Comparison of ENCODE assay signal across 8 cellular contexts in the genomic region with DNA sequence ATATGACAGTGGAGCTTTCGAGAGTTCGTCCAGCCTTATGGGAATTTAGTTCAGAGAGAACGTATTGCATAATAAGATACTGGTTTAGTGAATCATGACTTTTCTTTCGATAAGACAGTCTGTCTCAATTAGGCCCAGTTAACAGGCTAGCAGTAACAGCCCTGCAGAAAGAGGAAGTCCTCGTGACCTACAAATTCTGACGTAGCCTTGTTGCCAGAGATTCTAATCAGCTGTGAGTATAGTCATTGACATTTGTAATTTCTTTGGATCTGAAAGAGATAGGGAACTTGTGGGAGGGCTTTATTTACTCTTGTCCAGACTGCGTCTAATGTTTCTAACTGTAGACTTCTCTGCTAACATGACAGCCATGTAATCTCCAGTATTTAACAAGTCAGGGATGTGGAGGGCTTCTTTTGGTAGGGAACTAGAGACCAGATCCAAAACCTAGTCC. TPM values are rescaled to one million over a fixed set of nuclear protein-coding genes. Genes with fewer than 3 reads are reported as not detected.
A peak's percentile ranks its signal among the peaks of the same experiment; 100 is the strongest.
DNase-seq lines count a peak whose midpoint lies in the region; ATAC-seq, FAIRE-seq and TF ChIP-seq lines count a peak whose summit lies in the region.

No MANE protein-coding gene starts in this region.

- H3K27me3 ChIP-seq in GM12878 (replicated peaks in 1 of 2; ENCODE audit: control insufficient read depth in 2 of 2, insufficient read depth in 2 of 2, low read length in 1 of 2) (peaks cover 0 to 3% of the 10 kb centered on the region in 2 experiments; a peak in 1 of 4 replicates), Karpas-422 (ENCODE audit: low read length) (no peaks in the 10 kb centered on the region)

- no peak for TF ChIP-seq CTCF in GM13977 (IDR thresholded peaks at IDR 0.05; ENCODE audit: extremely low read depth, insufficient read depth, missing control alignments)
- TF ChIP-seq CTCF in GM12878 (IDR thresholded peaks at IDR 0.05 in 2 of 3, conservative IDR thresholded peaks at IDR 0.05 in 1 of 3; ENCODE audit: control insufficient read depth in 2 of 3, extremely low read depth in 1 of 3, insufficient read depth in 1 of 3, low read depth in 3 of 3, low read length in 3 of 3), result no peak

- H3K79me2 ChIP-seq in GM12878 (ENCODE audit: control insufficient read depth, insufficient read depth, low read length) (no peaks in the 10 kb centered on the region), Karpas-422 (ENCODE audit: low read length) (no peaks in the 10 kb centered on the region)

- TF ChIP-seq RAD21 in GM12878 (IDR thresholded peaks at IDR 0.05; ENCODE audit: insufficient read depth, low read depth, low read length), result no peak

- H3K4me2 ChIP-seq in GM12878 (ENCODE audit: control insufficient read depth, insufficient read depth), result no peak overlapping the region
- H3K4me2 ChIP-seq in Karpas-422 (ENCODE audit: low read depth, low read length, poor library complexity, severe bottlenecking), result no peak overlapping the region

- 55% methylated on average over 7 of the region's 7 CpGs for WGBS in GM12878 (ENCODE audit: insufficient coverage, insufficient replicate concordance, low lambda C conversion rate, missing lambda C conversion rate)

- CTCF ChIA-PET in GM12878 (lab: Yijun Ruan, JAX), result interaction anchor here (0.8 kb wide), 1 partner anchor 97 kb away, joined by 3 read pairs; no protein-coding TSS in a partner anchor

- BruUV-seq in GM12878 (replicated peaks; lab: Mats Ljungman, UMichigan), result no TSS peak

- peak; percentile 83 for ATAC-seq in GM12878
- no peak for ATAC-seq in GM21723 (IDR thresholded peaks at IDR 0.05; ENCODE audit: unreplicated experiment)

- H3K9me3 ChIP-seq in GM12878 (replicated peaks; ENCODE audit: control insufficient read depth, insufficient read depth, low read length) (no peaks in the 10 kb centered on the region), Karpas-422 (ENCODE audit: low read length) (no peaks in the 10 kb centered on the region)

- H3K9me2 ChIP-seq in Karpas-422 (replicated peaks; ENCODE audit: insufficient read depth, low read length), result no peaks in the 10 kb centered on the region

- in situ Hi-C loops in GM13977 (cut with MboI; ENCODE audit: low pct_unique_long_range_greater_than_20kb, low sequenced_read_pairs, unreplicated experiment), result no loop called here
- in situ Hi-C loops in GM12878 (cut with MboI), result no loop called here

- SMC1A ChIA-PET in GM12878 (lab: Charles Lee; ENCODE audit: uncharacterized antibody, unreplicated experiment), result interaction anchor here (1.5 kb wide), 1 partner anchor 19 kb away, joined by 3 read pairs; no protein-coding TSS in a partner anchor

- H3K4me1 ChIP-seq in GM12878 (ENCODE audit: control insufficient read depth, insufficient read depth, low read length) (no peaks in the 10 kb centered on the region), Karpas-422 (ENCODE audit: low read length) (no peaks in the 10 kb centered on the region)

- FAIRE-seq in GM12878 (lab: Jason Lieb, UNC), result peak; percentile 35

- H3K9ac ChIP-seq in GM12878 (ENCODE audit: control insufficient read depth, insufficient read depth, low read length), result no peak overlapping the region
- H3K9ac ChIP-seq in Karpas-422 (ENCODE audit: low read length), result no peak overlapping the region

- RAD21 ChIA-PET in GM12878 (lab: Charles Lee; ENCODE audit: unreplicated experiment), result no interaction called here

- no peaks in the 10 kb centered on the region for H3K36me3 ChIP-seq in GM12878 (ENCODE audit: control insufficient read depth in 2 of 2, insufficient read depth in 2 of 2, low read length in 1 of 2)
- H3K36me3 ChIP-seq in Karpas-422 (ENCODE audit: insufficient read depth, low read length), result no peaks in the 10 kb centered on the region

- H4K20me1 ChIP-seq in GM12878 (ENCODE audit: control insufficient read depth, insufficient read depth) (peaks cover 2% of the 10 kb centered on the region; the same call in 1 of the 2 replicates), Karpas-422 (ENCODE audit: insufficient read depth, low read depth, low read length) (no peaks in the 10 kb centered on the region)

- TF ChIP-seq EP300 in GM12878 (IDR thresholded peaks at IDR 0.05; ENCODE audit: borderline replicate concordance in 1 of 2, control insufficient read depth in 1 of 2, low read depth in 2 of 2, low read length in 2 of 2), result no peak

- H3K4me3 ChIP-seq in GM12878 (no peak overlapping the region), Karpas-422 (ENCODE audit: low read length) (no peak overlapping the region)

- H3K27ac ChIP-seq in GM12878 (ENCODE audit: control insufficient read depth, insufficient read depth), result no peak overlapping the region
- H3K27ac ChIP-seq in Karpas-422 (ENCODE audit: low read length), result no peak overlapping the region

- intact Hi-C loops in GM12878 (cut with micrococcal nuclease; ENCODE audit: unreplicated experiment), result no loop called here

- POLR2A ChIA-PET in GM12878 (lab: Charles Lee), result no interaction called here

- TF ChIP-seq POLR2A in GM12878 (IDR thresholded peaks at IDR 0.05; ENCODE audit: low read depth, low read length), result no peak

- H2AFZ ChIP-seq in GM12878 (ENCODE audit: control insufficient read depth, low read depth, low read length), result peak overlapping the region; percentile 9
- no peak overlapping the region for H2AFZ ChIP-seq in Karpas-422 (ENCODE audit: low read length)

- DNase-seq in GM13977 (ENCODE audit: low spot score) (peak; percentile 42), HT1080 (ENCODE audit: low read depth) (peak; percentile 56), GM12878 (ENCODE audit: low read depth, low spot score) (no peak), medulla oblongata (ENCODE audit: extremely low spot score) (peak; percentile 82), NCI-H2029 treated with DMSO at 0.1 percent for 48 hours (lab: John Stamatoyannopoulos, UW) (no peak), DMS153 (lab: John Stamatoyannopoulos, UW) (no peak), Karpas-422 (no peak)

RNA-seq across cellular contexts. Expression of gene ART3, which starts 15.8 kb away (rescaled TPM):
- not detected in 2 replicates for total RNA-seq in HT1080 (2014; rRNA removed; shearing (Covaris generic))
- polyA plus RNA-seq in HT1080 (2015; cell fraction: cytosol; rRNA removed), result 0.14 TPM in 1 of 2 replicates, not detected in the other
- polyA plus RNA-seq in HT1080 (2015; cell fraction: nucleus; rRNA removed), result not detected in 2 replicates
- not detected in 2 replicates for total RNA-seq in GM12878 (2013; cell fraction: nucleolus; rRNA removed)
- total RNA-seq in GM12878 (2014; rRNA removed) (not detected in 2 replicates), GM12878 (2014; rRNA removed; fragmentation: Illumina TruSeq; extraction: Trizol) (not detected in 2 replicates), GM12878 (2021) (0.13 TPM in 1 of 2 replicates, not detected in the other)
- not detected for polyA plus RNA-seq in GM12878 (2011; ENCODE audit: low read depth)
- polyA plus RNA-seq in GM12878 (2011; rRNA removed) (not detected in 2 replicates), GM12878 (2014; fragmentation: Illumina TruSeq; extraction: Trizol) (0.18 TPM in 1 of 2 replicates, not detected in the other), GM12878 (2014; fragmentation: Nextera tagmentation; extraction: Ambion mirVana) (under 1 TPM in 1 of 2 experiments, not detected in 1; 0.29 TPM), GM12878 (2014; rRNA removed) (0.23 TPM in 1 of 2 replicates, not detected in the other), GM12878 (2016; fragmentation: Nextera tagmentation; extraction: Ambion mirVana) (under 1 TPM in 1 of 2 experiments, not detected in 1; 0.50 TPM)
- polyA plus RNA-seq in GM12878 (2011; cell fraction: cytosol; rRNA removed), result not detected in 2 replicates
- polyA plus RNA-seq in GM12878 (2011; cell fraction: nucleus; rRNA removed), result not detected in 2 replicates
- polyA plus RNA-seq in GM12878 (2012), result not detected in 2 replicates
- not detected in 2 replicates for polyA minus RNA-seq in GM12878 (2011; rRNA and poly(A)+ RNA removed)
- polyA minus RNA-seq in GM12878 (2011; cell fraction: cytosol; rRNA and poly(A)+ RNA removed), result not detected in 2 replicates
- not detected in 2 replicates for polyA minus RNA-seq in GM12878 (2011; cell fraction: nucleus; rRNA and poly(A)+ RNA removed)
- total RNA-seq in Karpas-422 (2014; rRNA removed; shearing (Covaris generic); ENCODE audit: low replicate concordance), result not detected in 2 replicates

RNA-seq across cellular contexts. Expression of gene CXCL11, which starts 54.4 kb away (rescaled TPM):
- not detected in 2 replicates for total RNA-seq in HT1080 (2014; rRNA removed; shearing (Covaris generic))
- polyA plus RNA-seq in HT1080 (2015; cell fraction: cytosol; rRNA removed), result 0.12 TPM in 1 of 2 replicates, not detected in the other
- polyA plus RNA-seq in HT1080 (2015; cell fraction: nucleus; rRNA removed), result not detected in 2 replicates
- total RNA-seq in GM12878 (2013; cell fraction: nucleolus; rRNA removed), result not detected in 2 replicates
- total RNA-seq in GM12878 (2014; rRNA removed) (not detected in 2 replicates), GM12878 (2014; rRNA removed; fragmentation: Illumina TruSeq; extraction: Trizol) (not detected in 2 replicates), GM12878 (2021) (not detected in 2 replicates)
- not detected for polyA plus RNA-seq in GM12878 (2011; ENCODE audit: low read depth)
- polyA plus RNA-seq in GM12878 (2011; rRNA removed) (not detected in 2 replicates), GM12878 (2014; fragmentation: Illumina TruSeq; extraction: Trizol) (0.17 TPM in 1 of 2 replicates, not detected in the other), GM12878 (2014; fragmentation: Nextera tagmentation; extraction: Ambion mirVana) (under 1 TPM in 1 of 2 experiments, not detected in 1; 0.04 TPM), GM12878 (2014; rRNA removed) (not detected in 2 replicates), GM12878 (2016; fragmentation: Nextera tagmentation; extraction: Ambion mirVana) (not detected)
- 0.04 TPM in 1 of 2 replicates, not detected in the other for polyA plus RNA-seq in GM12878 (2011; cell fraction: cytosol; rRNA removed)
- polyA plus RNA-seq in GM12878 (2011; cell fraction: nucleus; rRNA removed), result not detected in 2 replicates
- not detected in 2 replicates for polyA plus RNA-seq in GM12878 (2012)
- not detected in 2 replicates for polyA minus RNA-seq in GM12878 (2011; rRNA and poly(A)+ RNA removed)
- polyA minus RNA-seq in GM12878 (2011; cell fraction: cytosol; rRNA and poly(A)+ RNA removed), result not detected in 2 replicates
- not detected in 2 replicates for polyA minus RNA-seq in GM12878 (2011; cell fraction: nucleus; rRNA and poly(A)+ RNA removed)
- total RNA-seq in Karpas-422 (2014; rRNA removed; shearing (Covaris generic); ENCODE audit: low replicate concordance), result not detected in 2 replicates

RNA-seq across cellular contexts. Expression of gene NUP54, which starts 57.9 kb away (rescaled TPM):
- total RNA-seq in HT1080 (2014; rRNA removed; shearing (Covaris generic)), result 59.5 and 63.9 TPM in 2 replicates
- 43.1 and 49.9 TPM in 2 replicates for polyA plus RNA-seq in HT1080 (2015; cell fraction: cytosol; rRNA removed)
- 85.3 and 102 TPM in 2 replicates for polyA plus RNA-seq in HT1080 (2015; cell fraction: nucleus; rRNA removed)
- total RNA-seq in GM12878 (2013; cell fraction: nucleolus; rRNA removed), result 79.3 and 81.0 TPM in 2 replicates
- total RNA-seq in GM12878 (2014; rRNA removed) (40.9 and 48.1 TPM in 2 replicates), GM12878 (2014; rRNA removed; fragmentation: Illumina TruSeq; extraction: Trizol) (51.9 and 52.9 TPM in 2 replicates), GM12878 (2021) (37.2 and 39.6 TPM in 2 replicates)
- 13.3 TPM for polyA plus RNA-seq in GM12878 (2011; ENCODE audit: low read depth)
- polyA plus RNA-seq in GM12878 (2011; rRNA removed) (69.0 and 122 TPM in 2 replicates), GM12878 (2014; fragmentation: Illumina TruSeq; extraction: Trizol) (44.1 and 54.6 TPM in 2 replicates), GM12878 (2014; fragmentation: Nextera tagmentation; extraction: Ambion mirVana) (10 to 100 TPM; 17.5 to 27.7 TPM), GM12878 (2014; rRNA removed) (31.1 and 33.6 TPM in 2 replicates), GM12878 (2016; fragmentation: Nextera tagmentation; extraction: Ambion mirVana) (10 to 100 TPM; 43.7 to 44.6 TPM)
- 19.6 and 21.1 TPM in 2 replicates for polyA plus RNA-seq in GM12878 (2011; cell fraction: cytosol; rRNA removed)
- 31.3 and 38.7 TPM in 2 replicates for polyA plus RNA-seq in GM12878 (2011; cell fraction: nucleus; rRNA removed)
- 23.0 and 26.3 TPM in 2 replicates for polyA plus RNA-seq in GM12878 (2012)
- 77.8 and 123 TPM in 2 replicates for polyA minus RNA-seq in GM12878 (2011; rRNA and poly(A)+ RNA removed)
- 25.5 and 27.8 TPM in 2 replicates for polyA minus RNA-seq in GM12878 (2011; cell fraction: cytosol; rRNA and poly(A)+ RNA removed)
- 17.5 and 20.6 TPM in 2 replicates for polyA minus RNA-seq in GM12878 (2011; cell fraction: nucleus; rRNA and poly(A)+ RNA removed)
- 12.3 and 26.3 TPM in 2 replicates for total RNA-seq in Karpas-422 (2014; rRNA removed; shearing (Covaris generic); ENCODE audit: low replicate concordance)

Comparison
In these comparisons a context has a peak if more than half of its experiments do, and no peak if none do; other contexts are left out.
1. DNase-seq: peak in GM13977 (single experiment), HT1080 (single experiment) and medulla oblongata (single experiment); none in GM12878 (single experiment), NCI-H2029 treated with DMSO at 0.1 percent for 48 hours (single experiment), DMS153 (single experiment) and Karpas-422 (single experiment).